18 cellular contexts compared by ENCODE assay signal in the genomic region with DNA sequence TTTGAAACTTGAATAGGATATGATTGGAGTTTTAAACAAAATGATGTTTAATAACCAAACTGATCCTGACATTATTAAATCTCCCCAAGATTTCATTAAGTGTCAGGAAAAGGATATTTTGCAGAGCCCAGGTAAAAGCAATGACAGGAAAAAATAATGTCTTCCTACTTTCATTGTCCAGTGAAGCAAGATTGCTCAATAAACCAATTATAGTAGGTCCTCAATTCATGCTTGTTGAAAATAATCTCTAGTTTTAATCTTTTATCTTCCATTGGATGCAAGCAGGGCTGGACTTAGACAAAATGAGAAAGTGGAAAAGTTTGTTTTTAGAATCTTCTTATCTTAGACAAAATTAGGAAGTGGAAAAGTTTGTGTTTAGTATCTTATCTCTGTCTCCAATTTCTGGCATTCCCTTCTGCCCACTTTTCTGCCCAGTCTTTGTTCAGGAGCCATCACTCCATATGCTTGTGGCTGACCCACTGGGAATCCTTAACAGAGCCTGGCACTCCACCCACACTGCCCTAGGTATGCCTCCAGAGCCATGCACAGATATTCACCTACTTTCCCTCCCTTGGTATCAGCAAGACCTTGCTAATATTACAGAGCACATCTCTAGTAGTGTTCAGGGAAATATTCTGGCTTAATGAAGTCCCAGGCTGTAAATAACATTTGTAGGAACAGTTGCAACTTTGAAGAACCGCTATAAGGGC. TPM values are rescaled to one million over a fixed set of nuclear protein-coding genes. Genes with fewer than 3 reads are reported as not detected.
DNase-seq lines count a peak whose midpoint lies in the region; ATAC-seq, FAIRE-seq and TF ChIP-seq lines count a peak whose summit lies in the region.
"Had no signal": no experiment of that assay in that cellular context is flagged by ENCODE, and none has a peak within 500 bp of the region (broad histone marks: within the 10 kb centered on the region; RNA-seq: fewer than 3 reads in every experiment).

No MANE protein-coding gene starts in this region.

- H2AK5ac ChIP-seq in H1 (ENCODE audit: low read depth, low read length): no peak overlapping the region

- H3K27ac Mint-ChIP-seq in activated naive CD4-positive, alpha-beta T cell treated with anti-CD3 and anti-CD28 coated beads, Interleukin-2, amount 50 U/mL, for 24 hours: peak overlapping the region; percentile 75
- H3K27ac Mint-ChIP-seq in activated naive CD4-positive, alpha-beta T cell treated with anti-CD3 and anti-CD28 coated beads for 36 hours: no peak overlapping the region
- H3K27ac Mint-ChIP-seq in progenitor cell of endocrine pancreas: no peak overlapping the region
- H3K27ac Mint-ChIP-seq in activated CD4-positive, alpha-beta T cell treated with anti-CD3 and anti-CD28 coated beads for 36 hours: no peak overlapping the region

- no TSS peak for BruUV-seq in PC-9 (replicated peaks; lab: Mats Ljungman, UMichigan)

- H2BK120ac ChIP-seq in H1 (replicated peaks; ENCODE audit: low read depth, low read length): no peak overlapping the region

- POLR2A ChIA-PET in PC-9 (lab: Charles Lee; ENCODE audit: unreplicated experiment) (no interaction called here), H1 (lab: Charles Lee; ENCODE audit: partially characterized antibody) (no interaction called here)
- POLR2A ChIA-PET in activated CD4-positive, alpha-beta T cell treated with anti-CD3 and anti-CD28 coated beads for 36 hours (lab: Charles Lee): interaction anchor here (0.7 kb wide), 1 partner anchor 799 kb away, joined by 4 read pairs; no protein-coding TSS in a partner anchor

- no peak for DNase-seq in activated naive CD4-positive, alpha-beta T cell treated with anti-CD3 and anti-CD28 coated beads for 36 hours
- DNase-seq in PC-9 (no peak), H1 (ENCODE audit: low read depth in 1 of 2, low spot score in 2 of 2) (no peak), smooth muscle cell (lab: John Stamatoyannopoulos, UW; ENCODE audit: unreplicated experiment) (no peak), progenitor cell of endocrine pancreas (ENCODE audit: low spot score, unreplicated experiment) (no peak), NCI-H524 (lab: John Stamatoyannopoulos, UW) (no peak)
- no peak for DNase-seq in activated CD4-positive, alpha-beta T cell treated with anti-CD3 and anti-CD28 coated beads for 36 hours
- DNase-seq: 8988T; NCI-H1105; NCI-H187; NCI-H526; NK-92 treated with Interleukin-12 subunit alpha and Interleukin-12 subunit beta, amount 100 ng/mL, for 24 hours; PC-3 had no signal

- H3K4me2 ChIP-seq in PC-9: no peak overlapping the region
- no peak overlapping the region for H3K4me2 ChIP-seq in H1 (ENCODE audit: insufficient read depth in 1 of 2, low read depth in 2 of 2, low read length in 2 of 2)
- H3K4me2 ChIP-seq in smooth muscle cell: no peak overlapping the region
- H3K4me2 ChIP-seq: BLaER1 treated with 17β-estradiol and CSF1 and Interleukin-3, amounts not matched to agents 10 nM and 100 nM had no signal

- H3K9me3 ChIP-seq in PC-9 (ENCODE audit: insufficient read depth, low read depth): no peaks in the 10 kb centered on the region
- no peaks in the 10 kb centered on the region for H3K9me3 ChIP-seq in H1 (ENCODE audit: insufficient read depth in 2 of 2, low read depth in 1 of 2, low read length in 1 of 2)
- H3K9me3 ChIP-seq in smooth muscle cell (replicated peaks; ENCODE audit: low read depth): no peaks in the 10 kb centered on the region
- H3K9me3 ChIP-seq: BLaER1 treated with 17β-estradiol and CSF1 and Interleukin-3, amounts not matched to agents 10 nM and 100 nM; HAP-1 had no signal

- no peak overlapping the region for H2BK15ac ChIP-seq in H1 (ENCODE audit: low read length)

- H3K56ac ChIP-seq in H1 (replicated peaks; ENCODE audit: insufficient read length, low read depth, low read length): no peak overlapping the region

- no peaks in the 10 kb centered on the region for H3K9me3 Mint-ChIP-seq in activated naive CD4-positive, alpha-beta T cell treated with anti-CD3 and anti-CD28 coated beads, Interleukin-2, amount 50 U/mL, for 24 hours
- no peaks in the 10 kb centered on the region for H3K9me3 Mint-ChIP-seq in activated naive CD4-positive, alpha-beta T cell treated with anti-CD3 and anti-CD28 coated beads for 36 hours
- no peaks in the 10 kb centered on the region for H3K9me3 Mint-ChIP-seq in progenitor cell of endocrine pancreas (ENCODE audit: low read depth)
- H3K9me3 Mint-ChIP-seq in activated CD4-positive, alpha-beta T cell treated with anti-CD3 and anti-CD28 coated beads for 36 hours (ENCODE audit: low read depth): no peaks in the 10 kb centered on the region

- peak overlapping the region; percentile 36; the same call in 1 of the 2 replicates for H2AFZ ChIP-seq in PC-9
- peak overlapping the region; percentile 19; the same call in 1 of the 2 replicates for H2AFZ ChIP-seq in H1 (ENCODE audit: low read length)
- peak overlapping the region; percentile 73 for H2AFZ ChIP-seq in smooth muscle cell (ENCODE audit: low read depth)

- no peak overlapping the region for H3K4ac ChIP-seq in H1 (replicated peaks; ENCODE audit: insufficient read length, low read depth, low read length)

- TF ChIP-seq EP300 in H1 (IDR thresholded peaks at IDR 0.05; ENCODE audit: borderline replicate concordance in 1 of 2, low read depth in 2 of 2, low read length in 2 of 2): no peak

- H3K27me3 ChIP-seq in PC-9 (ENCODE audit: insufficient read depth, low read depth) (no peaks in the 10 kb centered on the region), H1 (replicated peaks in 1 of 4; ENCODE audit: control insufficient read depth in 3 of 4, extremely low read depth in 1 of 4, insufficient read depth in 3 of 4, low read length in 3 of 4) (no peaks in the 10 kb centered on the region), smooth muscle cell (ENCODE audit: low read depth) (no peaks in the 10 kb centered on the region)
- H3K27me3 ChIP-seq: BLaER1 treated with 17β-estradiol and CSF1 and Interleukin-3, amounts not matched to agents 10 nM and 100 nM had no signal

- no peak overlapping the region for H2BK20ac ChIP-seq in H1 (ENCODE audit: low read length)

- H3K23me2 ChIP-seq in H1 (ENCODE audit: low read depth, low read length): no peaks in the 10 kb centered on the region

- CTCF ChIA-PET in activated naive CD4-positive, alpha-beta T cell treated with anti-CD3 and anti-CD28 coated beads for 36 hours (lab: Charles Lee): interaction anchor here (0.6 to 2.7 kb wide), 14 partner anchors 7 to 381 kb away, joined by 3 to 32 read pairs (median 6); no protein-coding TSS in a partner anchor
- CTCF ChIA-PET in PC-9 (lab: Charles Lee): interaction anchor here (1.5 to 1.8 kb wide), 2 partner anchors 41 to 43 kb away, joined by 3 to 12 read pairs; no protein-coding TSS in a partner anchor
- CTCF ChIA-PET in H1 (lab: Charles Lee; ENCODE audit: partially characterized antibody): interaction anchor here (0.8 to 4.3 kb wide), 16 partner anchors 8 to 404 kb away, joined by 3 to 27 read pairs (median 8); no protein-coding TSS in a partner anchor
- CTCF ChIA-PET in activated CD4-positive, alpha-beta T cell treated with anti-CD3 and anti-CD28 coated beads for 36 hours (lab: Charles Lee): interaction anchor here (0.5 to 3.1 kb wide), 24 partner anchors 8 to 496 kb away, joined by 3 to 43 read pairs (median 5); partner anchors contain the start of gene CARMIL1

- H3F3A ChIP-seq in PC-9 (ENCODE audit: insufficient read depth, low read depth): no peaks in the 10 kb centered on the region
- peaks cover 9% of the 10 kb centered on the region for H3F3A ChIP-seq in smooth muscle cell (ENCODE audit: low read depth)

- no peak overlapping the region for H4K5ac ChIP-seq in H1 (ENCODE audit: insufficient read length, low read depth, low read length)

- H4K8ac ChIP-seq in H1 (ENCODE audit: extremely low read depth, insufficient read depth, low read length): no peak overlapping the region

- H3K4me3 Mint-ChIP-seq in activated naive CD4-positive, alpha-beta T cell treated with anti-CD3 and anti-CD28 coated beads, Interleukin-2, amount 50 U/mL, for 24 hours: no peak overlapping the region
- H3K4me3 Mint-ChIP-seq in activated naive CD4-positive, alpha-beta T cell treated with anti-CD3 and anti-CD28 coated beads for 36 hours: no peak overlapping the region
- H3K4me3 Mint-ChIP-seq in progenitor cell of endocrine pancreas (ENCODE audit: low read depth): no peak overlapping the region
- H3K4me3 Mint-ChIP-seq in activated CD4-positive, alpha-beta T cell treated with anti-CD3 and anti-CD28 coated beads for 36 hours: no peak overlapping the region

- no peak for TF ChIP-seq CTCF in PC-9 (conservative IDR thresholded peaks at IDR 0.05)
- TF ChIP-seq CTCF in H1 (IDR thresholded peaks at IDR 0.05; ENCODE audit: control extremely low read depth in 1 of 3, insufficient read depth in 1 of 3, low read depth in 1 of 3, low read length in 3 of 3): no peak
- no peak for TF ChIP-seq CTCF in smooth muscle cell (IDR thresholded peaks at IDR 0.05; ENCODE audit: borderline replicate concordance, insufficient read depth, poor library complexity, severe bottlenecking)
- TF ChIP-seq CTCF in progenitor cell of endocrine pancreas (IDR thresholded peaks at IDR 0.05; ENCODE audit: unreplicated experiment): no peak

- no peaks in the 10 kb centered on the region for H3K79me2 ChIP-seq in PC-9 (ENCODE audit: low read depth)
- H3K79me2 ChIP-seq in H1 (ENCODE audit: control insufficient read depth in 1 of 2, insufficient read depth in 2 of 2, low read length in 2 of 2): no peaks in the 10 kb centered on the region
- H3K79me2 ChIP-seq in smooth muscle cell (ENCODE audit: low read depth): no peaks in the 10 kb centered on the region

- H2BK12ac ChIP-seq in H1 (ENCODE audit: low read depth, low read length): no peak overlapping the region

- intact Hi-C loops in activated naive CD4-positive, alpha-beta T cell treated with anti-CD3 and anti-CD28 coated beads for 36 hours (cut with micrococcal nuclease): loop anchor here (2.0 kb wide), 1 partner anchor 497 kb away; no protein-coding TSS in a partner anchor
- intact Hi-C loops in PC-9 (cut with micrococcal nuclease; ENCODE audit: unreplicated experiment): loop anchor here (2.0 to 5.0 kb wide), 5 partner anchors 497 to 875 kb away; no protein-coding TSS in a partner anchor
- intact Hi-C loops in activated CD4-positive, alpha-beta T cell treated with anti-CD3 and anti-CD28 coated beads for 36 hours (cut with DNase I, micrococcal nuclease): loop anchor here in 1 of 2 experiments (2.0 to 5.0 kb wide), 2 partner anchors 43 to 495 kb away; no protein-coding TSS in a partner anchor

- H3K4me1 ChIP-seq in PC-9 (replicated peaks; ENCODE audit: insufficient read depth): peaks cover 7% of the 10 kb centered on the region; the same call in 1 of the 2 replicates
- peaks cover 0 to 5% (median 0%) of the 10 kb centered on the region in 4 experiments; a peak in 1 of 7 replicates for H3K4me1 ChIP-seq in H1 (replicated peaks in 1 of 4; ENCODE audit: control insufficient read depth in 3 of 4, insufficient read depth in 4 of 4, low read length in 3 of 4)
- peaks cover 8% of the 10 kb centered on the region for H3K4me1 ChIP-seq in smooth muscle cell (ENCODE audit: low read depth)

- no peaks in the 10 kb centered on the region for H3K9me2 ChIP-seq in PC-9 (ENCODE audit: insufficient read depth)

- H3K18ac ChIP-seq in H1 (ENCODE audit: extremely low read depth, low read length): no peak overlapping the region

- no peaks in the 10 kb centered on the region for H3K79me1 ChIP-seq in H1 (ENCODE audit: low read depth, low read length)

- H3K4me1 Mint-ChIP-seq in activated naive CD4-positive, alpha-beta T cell treated with anti-CD3 and anti-CD28 coated beads, Interleukin-2, amount 50 U/mL, for 24 hours: peaks cover 11% of the 10 kb centered on the region
- H3K4me1 Mint-ChIP-seq in activated naive CD4-positive, alpha-beta T cell treated with anti-CD3 and anti-CD28 coated beads for 36 hours (ENCODE audit: low read depth): peaks cover 8% of the 10 kb centered on the region
- H3K4me1 Mint-ChIP-seq in progenitor cell of endocrine pancreas (ENCODE audit: low read depth): peaks cover 5% of the 10 kb centered on the region
- H3K4me1 Mint-ChIP-seq in activated CD4-positive, alpha-beta T cell treated with anti-CD3 and anti-CD28 coated beads for 36 hours: peaks cover 9% of the 10 kb centered on the region

- H3K36me3 Mint-ChIP-seq in activated naive CD4-positive, alpha-beta T cell treated with anti-CD3 and anti-CD28 coated beads, Interleukin-2, amount 50 U/mL, for 24 hours: no peaks in the 10 kb centered on the region
- no peaks in the 10 kb centered on the region for H3K36me3 Mint-ChIP-seq in activated naive CD4-positive, alpha-beta T cell treated with anti-CD3 and anti-CD28 coated beads for 36 hours (ENCODE audit: low read depth)
- no peaks in the 10 kb centered on the region for H3K36me3 Mint-ChIP-seq in progenitor cell of endocrine pancreas (ENCODE audit: insufficient read depth)
- no peaks in the 10 kb centered on the region for H3K36me3 Mint-ChIP-seq in activated CD4-positive, alpha-beta T cell treated with anti-CD3 and anti-CD28 coated beads for 36 hours (ENCODE audit: low read depth)

- no peak overlapping the region for H3K14ac ChIP-seq in H1 (ENCODE audit: insufficient read length)

- ATAC-seq in activated CD4-positive, alpha-beta T cell treated with anti-CD3 and anti-CD28 coated beads for 36 hours: no peak
- ATAC-seq: K562, PC-3 had no signal

- no peak for FAIRE-seq in H1 (lab: Jason Lieb, UNC)
- FAIRE-seq: K562 had no signal

- H3K36me3 ChIP-seq in PC-9 (ENCODE audit: low read depth): no peaks in the 10 kb centered on the region
- H3K36me3 ChIP-seq in H1 (ENCODE audit: control insufficient read depth in 2 of 4, insufficient read depth in 4 of 4, low read length in 3 of 4): no peaks in the 10 kb centered on the region
- no peaks in the 10 kb centered on the region for H3K36me3 ChIP-seq in smooth muscle cell (ENCODE audit: low read depth)
- H3K36me3 ChIP-seq: BLaER1 treated with 17β-estradiol and CSF1 and Interleukin-3, amounts not matched to agents 10 nM and 100 nM; HAP-1 had no signal

- H3K23ac ChIP-seq in H1 (ENCODE audit: insufficient read length): no peak overlapping the region

- no peak for TF ChIP-seq POLR2A in H1 (IDR thresholded peaks at IDR 0.05; ENCODE audit: control extremely low read depth in 1 of 2, low read depth in 2 of 2, low read length in 2 of 2)

- TF ChIP-seq RAD21 in H1 (IDR thresholded peaks at IDR 0.05 in 1 of 2, conservative IDR thresholded peaks at IDR 0.05 in 1 of 2; ENCODE audit: low read depth in 2 of 2, low read length in 2 of 2): no peak

- H3K27ac ChIP-seq in PC-9 (no peak overlapping the region), H1 (ENCODE audit: low read depth, low read length) (no peak overlapping the region), smooth muscle cell (ENCODE audit: low read depth) (no peak overlapping the region)
- H3K27ac ChIP-seq: BLaER1 treated with 17β-estradiol and CSF1 and Interleukin-3, amounts not matched to agents 10 nM and 100 nM; HL-60 had no signal

- H3K4me3 ChIP-seq in PC-9 (no peak overlapping the region), H1 (ENCODE audit: extremely low read depth in 1 of 4, insufficient read depth in 2 of 4, low read depth in 3 of 4, low read length in 4 of 4) (no peak overlapping the region), smooth muscle cell (no peak overlapping the region)
- H3K4me3 ChIP-seq: BLaER1 treated with 17β-estradiol and CSF1 and Interleukin-3, amounts not matched to agents 10 nM and 100 nM; HAP-1; K562 had no signal

- H3K27me3 Mint-ChIP-seq in activated naive CD4-positive, alpha-beta T cell treated with anti-CD3 and anti-CD28 coated beads, Interleukin-2, amount 50 U/mL, for 24 hours: peaks cover 5% of the 10 kb centered on the region
- peaks cover 2% of the 10 kb centered on the region for H3K27me3 Mint-ChIP-seq in activated naive CD4-positive, alpha-beta T cell treated with anti-CD3 and anti-CD28 coated beads for 36 hours (ENCODE audit: low read depth)
- H3K27me3 Mint-ChIP-seq in progenitor cell of endocrine pancreas: peaks cover 6% of the 10 kb centered on the region
- peaks cover 10% of the 10 kb centered on the region for H3K27me3 Mint-ChIP-seq in activated CD4-positive, alpha-beta T cell treated with anti-CD3 and anti-CD28 coated beads for 36 hours

- H2BK5ac ChIP-seq in H1 (ENCODE audit: low read depth, low read length): no peak overlapping the region

- H3K9ac ChIP-seq in H1 (replicated peaks in 1 of 4; ENCODE audit: extremely low read depth in 1 of 4, low read depth in 3 of 4, low read length in 3 of 4) (no peak overlapping the region), smooth muscle cell (ENCODE audit: low read depth) (no peak overlapping the region)
- H3K9ac ChIP-seq: BLaER1 treated with 17β-estradiol and CSF1 and Interleukin-3, amounts not matched to agents 10 nM and 100 nM had no signal

- H4K91ac ChIP-seq in H1 (replicated peaks; ENCODE audit: insufficient read length, low read length): no peak overlapping the region

- no peaks in the 10 kb centered on the region for H4K20me1 ChIP-seq in PC-9 (ENCODE audit: insufficient read depth)
- no peaks in the 10 kb centered on the region for H4K20me1 ChIP-seq in H1 (replicated peaks in 1 of 2; ENCODE audit: control insufficient read depth in 1 of 2, insufficient read depth in 2 of 2, low read length in 2 of 2)
- H4K20me1 ChIP-seq in smooth muscle cell (ENCODE audit: low read depth): no peaks in the 10 kb centered on the region
- H4K20me1 ChIP-seq: BLaER1 treated with 17β-estradiol and CSF1 and Interleukin-3, amounts not matched to agents 10 nM and 100 nM had no signal

- WGBS in H1 (ENCODE audit: extremely low coverage in 1 of 2, insufficient coverage in 1 of 2, insufficient read length in 1 of 2, insufficient replicate concordance in 2 of 2, low coverage in 1 of 2, low lambda C conversion rate in 2 of 2, missing lambda C conversion rate in 1 of 2), 2 experiments: 86% methylated on average over 1 of the region's 1 CpG; no CpG with 5 or more reads in 1 of the 2 experiments
- 100% methylated on average over 1 of the region's 1 CpG for WGBS in smooth muscle cell (ENCODE audit: low lambda C conversion rate)

RNA-seq across cellular contexts. Expression of gene CARMIL1, which starts 57.0 kb away (rescaled TPM):
- 1 to 10 TPM; 3.9 to 4.0 TPM for total RNA-seq in activated naive CD4-positive, alpha-beta T cell treated with anti-CD3 and anti-CD28 coated beads for 36 hours
- total RNA-seq in PC-9 (2021) (25.7 and 33.1 TPM in 2 replicates), smooth muscle cell (24.1 and 31.1 TPM in 2 replicates), progenitor cell of endocrine pancreas (75.9 and 86.3 TPM in 2 replicates)
- total RNA-seq in H1 (2021; fragmentation: NEBNext Ultra II Directional; extraction: Animal tissue kit (Norgen Biotek cat#: 25700)): 39.0 and 40.4 TPM in 2 replicates
- polyA plus RNA-seq in H1 (2011; rRNA removed) (10.7 and 20.3 TPM in 2 replicates), smooth muscle cell (5.7 and 7.6 TPM in 2 replicates)
- polyA plus RNA-seq in H1 (2011; cell fraction: cytosol; rRNA removed): 16.5 TPM
- polyA plus RNA-seq in H1 (2011; cell fraction: nucleus; rRNA removed): 9.9 TPM
- 19.1 to 39.0 TPM (median 24.0 TPM) in 4 replicates for polyA plus RNA-seq in H1 (2012, experiment 1 of 2)
- polyA plus RNA-seq in H1 (2012, experiment 2 of 2): 4.7 TPM
- 22.8 TPM for polyA plus RNA-seq in H1 (2013, experiment 1 of 2)
- 22.6 TPM for polyA plus RNA-seq in H1 (2013, experiment 2 of 2)
- 25.0 and 40.8 TPM in 2 replicates for polyA minus RNA-seq in H1 (2011; rRNA and poly(A)+ RNA removed)
- polyA minus RNA-seq in H1 (2011; cell fraction: cytosol; rRNA and poly(A)+ RNA removed): 23.8 TPM
- polyA minus RNA-seq in H1 (2011; cell fraction: nucleus; rRNA and poly(A)+ RNA removed): 34.7 TPM
- total RNA-seq in activated CD4-positive, alpha-beta T cell treated with anti-CD3 and anti-CD28 coated beads for 36 hours: 1 to 10 TPM; 4.5 to 4.9 TPM

Comparison
In these comparisons a context has a peak if more than half of its experiments do, and no peak if none do; other contexts are left out.
1. H2AFZ ChIP-seq: peak in every context shown above with its lines; median percentile 73 in smooth muscle cell; 36 in PC-9; 19 in H1.